9 cellular contexts compared by ENCODE assay signal in genomic region chr2:239329284-239329971, GRCh38.
DNase-seq lines count a peak whose midpoint lies in the region; ATAC-seq and TF ChIP-seq lines count a peak whose summit lies in the region.
"Had no signal": no experiment of that assay in that cellular context is flagged by ENCODE, and none has a peak within 500 bp of the region (broad histone marks: within the 10 kb centered on the region; RNA-seq: fewer than 3 reads in every experiment).

No MANE protein-coding gene starts in this region.

- H3K27me3 Mint-ChIP-seq in naive thymus-derived CD4-positive, alpha-beta T cell = peaks cover 0 to 3% (median 0%) of the 10 kb centered on the region in 5 donors
- H3K27me3 Mint-ChIP-seq: T-cell had no signal

- H3K27ac ChIP-seq in fibroblast of lung (ENCODE audit: insufficient read depth, low read length) (peak overlapping the region; percentile 63), tibial nerve (peak overlapping the region; percentile 53 to 87 (median 73))
- no peak overlapping the region for H3K27ac ChIP-seq in naive thymus-derived CD4-positive, alpha-beta T cell (ENCODE audit: low read depth, low read length)

- H3K36me3 ChIP-seq in fibroblast of lung (ENCODE audit: control insufficient read depth, insufficient read depth, low read length) = no peaks in the 10 kb centered on the region
- no peaks in the 10 kb centered on the region for H3K36me3 ChIP-seq in naive thymus-derived CD4-positive, alpha-beta T cell (ENCODE audit: control insufficient read depth in 2 of 3, insufficient read depth in 3 of 3, low read length in 3 of 3)
- no peaks in the 10 kb centered on the region for H3K36me3 ChIP-seq in tibial nerve

- peaks cover 0 to 3% (median 0%) of the 10 kb centered on the region in 11 donors for H3K9me3 Mint-ChIP-seq in naive thymus-derived CD4-positive, alpha-beta T cell
- H3K9me3 Mint-ChIP-seq: T-cell had no signal

- peaks cover 0 to 15% (median 7%) of the 10 kb centered on the region in 5 donors for H3K36me3 Mint-ChIP-seq in naive thymus-derived CD4-positive, alpha-beta T cell

- peak overlapping the region in 2 of 10 donors; percentile 35 to 71 for H3K4me3 Mint-ChIP-seq in naive thymus-derived CD4-positive, alpha-beta T cell

- POLR2A ChIA-PET in naive thymus-derived CD4-positive, alpha-beta T cell (lab: Charles Lee) = interaction anchor here (0.7 to 3.0 kb wide), 8 partner anchors 9 to 62 kb away, joined by 3 to 16 read pairs (median 5); no protein-coding TSS in a partner anchor

- TF ChIP-seq CTCF in WI38 (IDR thresholded peaks at IDR 0.05; ENCODE audit: low read depth, low read length) = no peak
- no peak for TF ChIP-seq CTCF in fibroblast of lung (conservative IDR thresholded peaks at IDR 0.05 in 1 of 2, IDR thresholded peaks at IDR 0.05 in 1 of 2; ENCODE audit: low read depth in 1 of 2, low read length in 2 of 2)
- no peak for TF ChIP-seq CTCF in tibial nerve (IDR thresholded peaks at IDR 0.05)

- peak in 1 of 2 donors; percentile 42 for DNase-seq in fibroblast of lung (ENCODE audit: low read depth in 2 of 2)
- no peak for DNase-seq in naive thymus-derived CD4-positive, alpha-beta T cell
- no peak for DNase-seq in tibial nerve (ENCODE audit: low spot score in 2 of 2)
- no peak for DNase-seq in HT-29 (ENCODE audit: low spot score)
- DNase-seq in NOMO-1 (lab: John Stamatoyannopoulos, UW; ENCODE audit: unreplicated experiment in 2 of 2) = no peak
- DNase-seq in SK-N-DZ (ENCODE audit: low spot score) = no peak
- DNase-seq: hippocampal formation had no signal

- no peak overlapping the region for H3K4me2 ChIP-seq in fibroblast of lung (ENCODE audit: extremely low read depth, insufficient read depth, low read length)

- no peaks in the 10 kb centered on the region for H3K9me3 ChIP-seq in fibroblast of lung (ENCODE audit: control insufficient read depth, insufficient read depth, low read depth, low read length)
- H3K9me3 ChIP-seq in naive thymus-derived CD4-positive, alpha-beta T cell (ENCODE audit: control insufficient read depth in 2 of 3, low read length in 3 of 3) = no peaks in the 10 kb centered on the region
- no peaks in the 10 kb centered on the region for H3K9me3 ChIP-seq in tibial nerve

- H3K4me1 ChIP-seq in fibroblast of lung (ENCODE audit: control insufficient read depth, extremely low read depth, insufficient read depth, low read length) (peaks cover 10% of the 10 kb centered on the region), tibial nerve (peaks cover 0 to 53% (median 31%) of the 10 kb centered on the region in 4 donors)
- H3K4me1 ChIP-seq in naive thymus-derived CD4-positive, alpha-beta T cell (ENCODE audit: control insufficient read depth in 2 of 2, insufficient read depth in 2 of 2, low read length in 2 of 2) = peaks cover 8 to 45% of the 10 kb centered on the region in 2 donors

- 0 out of 2 replicates have a peak overlapping the region, but pooled peaks have one; percentile 18 for H3K4me3 ChIP-seq in WI38 (ENCODE audit: low read depth, low read length)
- no peak overlapping the region for H3K4me3 ChIP-seq in fibroblast of lung (replicated peaks in 1 of 4; ENCODE audit: control extremely low read depth in 1 of 4, insufficient read depth in 1 of 4, low read depth in 3 of 4, low read length in 4 of 4)
- no peak overlapping the region for H3K4me3 ChIP-seq in naive thymus-derived CD4-positive, alpha-beta T cell (ENCODE audit: low read length)
- H3K4me3 ChIP-seq in tibial nerve = no peak overlapping the region

- TF ChIP-seq POLR2A in tibial nerve (IDR thresholded peaks at IDR 0.05) = no peak

- CTCF ChIA-PET in naive thymus-derived CD4-positive, alpha-beta T cell (lab: Charles Lee) = no interaction called here

- H3K27ac Mint-ChIP-seq in naive thymus-derived CD4-positive, alpha-beta T cell = peak overlapping the region in 7 of 9 donors; percentile 42 to 100 (median 89)

- H3K27me3 ChIP-seq in fibroblast of lung (ENCODE audit: control insufficient read depth, insufficient read depth, low read length) (no peaks in the 10 kb centered on the region), tibial nerve (no peaks in the 10 kb centered on the region)
- no peaks in the 10 kb centered on the region for H3K27me3 ChIP-seq in naive thymus-derived CD4-positive, alpha-beta T cell (ENCODE audit: control insufficient read depth in 2 of 2, insufficient read depth in 2 of 2, low read length in 2 of 2)

- H4K20me1 ChIP-seq in fibroblast of lung (ENCODE audit: control insufficient read depth, extremely low read depth, insufficient read depth, low read length) = no peaks in the 10 kb centered on the region

- peak overlapping the region; percentile 4 for H3K9ac ChIP-seq in fibroblast of lung (ENCODE audit: insufficient read depth, low read length)

- no peak for TF ChIP-seq EP300 in tibial nerve (IDR thresholded peaks at IDR 0.05)

- no peaks in the 10 kb centered on the region for H3K79me2 ChIP-seq in fibroblast of lung (ENCODE audit: control insufficient read depth, insufficient read depth, low read length)

- H3K4me1 Mint-ChIP-seq in naive thymus-derived CD4-positive, alpha-beta T cell = peaks cover 41 to 79% (median 73%) of the 10 kb centered on the region in 7 donors

- no peak for ATAC-seq in naive thymus-derived CD4-positive, alpha-beta T cell
- ATAC-seq: T-cell had no signal

- no peak overlapping the region for H2AFZ ChIP-seq in fibroblast of lung (ENCODE audit: low read length)

- WGBS in tibial nerve, 2 donors = 42 to 56% methylated on average over 12 of the region's 12 CpGs

- intact Hi-C loops in naive thymus-derived CD4-positive, alpha-beta T cell (cut with micrococcal nuclease) = loop anchor here in 1 of 2 donors (5.0 kb wide), 1 partner anchor 53 kb away; no protein-coding TSS in a partner anchor
